ENCODE assay signal across 8 cellular contexts in genomic region chr16:81889896-81890634, GRCh38.
DNase-seq lines count a peak whose midpoint lies in the region; ATAC-seq and TF ChIP-seq lines count a peak whose summit lies in the region.

No MANE protein-coding gene starts in this region.

- no peaks in the 10 kb centered on the region for H3K27me3 Mint-ChIP-seq in activated naive CD8-positive, alpha-beta T cell treated with anti-CD3 and anti-CD28 coated beads, Interleukin-2, amount 50 U/mL, for 24 hours

- peaks cover 2% of the 10 kb centered on the region for H3K36me3 Mint-ChIP-seq in activated naive CD8-positive, alpha-beta T cell treated with anti-CD3 and anti-CD28 coated beads, Interleukin-2, amount 50 U/mL, for 24 hours (ENCODE audit: low read depth)

- intact Hi-C loops in left ventricle myocardium superior (cut with micrococcal nuclease) = no loop called here

- H3K9me3 Mint-ChIP-seq in activated naive CD8-positive, alpha-beta T cell treated with anti-CD3 and anti-CD28 coated beads, Interleukin-2, amount 50 U/mL, for 24 hours = no peaks in the 10 kb centered on the region

- ATAC-seq in SK-N-SH treated with all-trans-retinoic acid at 6 μM for 48 hours = peak; percentile 95
- ATAC-seq in activated naive CD8-positive, alpha-beta T cell treated with anti-CD3 and anti-CD28 coated beads, Interleukin-2, amount 50 U/mL, for 24 hours = peak; percentile 61
- peak; percentile 75 for ATAC-seq in left ventricle myocardium superior
- no peak for ATAC-seq in HG03432 (IDR thresholded peaks at IDR 0.05; ENCODE audit: unreplicated experiment)

- DNase-seq in NCI-H446 (lab: John Stamatoyannopoulos, UW) (peak; percentile 5 to 19), NCI-H446 treated with DMSO at 0.1 percent for 48 hours (lab: John Stamatoyannopoulos, UW) (no peak), KG1 (lab: John Stamatoyannopoulos, UW) (peak; percentile 50), left ventricle myocardium superior (no peak), retinal pigment epithelial cell (ENCODE audit: low read depth) (peak; percentile 24)
- DNase-seq in activated naive CD8-positive, alpha-beta T cell treated with anti-CD3 and anti-CD28 coated beads, Interleukin-2, amount 50 U/mL, for 24 hours = peak; percentile 51

- peak; percentile 96 for TF ChIP-seq CTCF in retinal pigment epithelial cell (conservative IDR thresholded peaks at IDR 0.05; ENCODE audit: low read depth, low read length)

- no peak overlapping the region for H3K27ac Mint-ChIP-seq in activated naive CD8-positive, alpha-beta T cell treated with anti-CD3 and anti-CD28 coated beads, Interleukin-2, amount 50 U/mL, for 24 hours

- H3K4me1 Mint-ChIP-seq in activated naive CD8-positive, alpha-beta T cell treated with anti-CD3 and anti-CD28 coated beads, Interleukin-2, amount 50 U/mL, for 24 hours = no peaks in the 10 kb centered on the region

- no peak overlapping the region for H3K4me3 ChIP-seq in retinal pigment epithelial cell (ENCODE audit: low read length)

- no peak overlapping the region for H3K4me3 Mint-ChIP-seq in activated naive CD8-positive, alpha-beta T cell treated with anti-CD3 and anti-CD28 coated beads, Interleukin-2, amount 50 U/mL, for 24 hours

TF ChIP-seq in SK-N-SH treated with all-trans-retinoic acid at 6 μM for 48 hours, 23 proteins besides CTCF, POLR2A, EP300 and RAD21:
- no peak for TF ChIP-seq PATZ1 (CRISPR knock-in tag; IDR thresholded peaks at IDR 0.05; ENCODE audit: borderline replicate concordance)
- TF ChIP-seq ARNTL (CRISPR knock-in tag; IDR thresholded peaks at IDR 0.05; ENCODE audit: borderline replicate concordance, low read depth) = no peak
TF ChIP-seq in SK-N-SH treated with all-trans-retinoic acid at 6 μM for 48 hours: peak in this region for 0.

Comparison
In these comparisons a context has a peak if more than half of its experiments do, and no peak if none do; other contexts are left out.
1. DNase-seq: peak in NCI-H446 (2 of 2), KG1 (single experiment), activated naive CD8-positive, alpha-beta T cell treated with anti-CD3 and anti-CD28 coated beads, Interleukin-2, amount 50 U/mL, for 24 hours (single experiment) and retinal pigment epithelial cell (single experiment); none in NCI-H446 treated with DMSO at 0.1 percent for 48 hours (single experiment) and left ventricle myocardium superior (single experiment).